10 cellular contexts compared by ENCODE assay signal in genomic region chr3:49198611-49199230, GRCh38. TPM values are rescaled to one million over a fixed set of nuclear protein-coding genes. Genes with fewer than 3 reads are reported as not detected.
DNase-seq lines count a peak whose midpoint lies in the region; ATAC-seq and TF ChIP-seq lines count a peak whose summit lies in the region.
"Had no signal": no experiment of that assay in that cellular context is flagged by ENCODE, and none has a peak within 500 bp of the region (broad histone marks: within the 10 kb centered on the region; RNA-seq: fewer than 3 reads in every experiment).

No MANE protein-coding gene starts in this region.

- peak overlapping the region; percentile 21; the same call in 1 of the 2 replicates for H3K27ac ChIP-seq in IMR-90 (ENCODE audit: insufficient read depth, low read length)
- H3K27ac ChIP-seq in mesenchymal stem cell (ENCODE audit: low read length, poor library complexity, severe bottlenecking): no peak overlapping the region
- H3K27ac ChIP-seq in testis: peak overlapping the region; percentile 76 to 84

- ATAC-seq in IMR-90 (ENCODE audit: low read depth) (no peak), GM21515 (IDR thresholded peaks at IDR 0.05; ENCODE audit: unreplicated experiment) (no peak)

- H3K27me3 ChIP-seq in IMR-90 (ENCODE audit: control insufficient read depth, insufficient read depth, low read length) (peaks cover 1% of the 10 kb centered on the region; the same call in 1 of the 2 replicates), mesenchymal stem cell (ENCODE audit: control insufficient read depth in 1 of 2, insufficient read depth in 1 of 2, low read length in 2 of 2) (no peaks in the 10 kb centered on the region), testis (no peaks in the 10 kb centered on the region)

- H4K8ac ChIP-seq in IMR-90 (ENCODE audit: low read depth in 2 of 2, low read length in 2 of 2) (peak overlapping the region in 1 of 2 experiments; percentile 74; a peak in 3 of 4 replicates), mesenchymal stem cell (ENCODE audit: low read length) (no peak overlapping the region)

- H2BK120ac ChIP-seq in IMR-90 (ENCODE audit: low read depth, low read length): 0 out of 2 replicates have a peak overlapping the region, but pooled peaks have one; percentile 4
- H2BK120ac ChIP-seq in mesenchymal stem cell (ENCODE audit: low read depth, low read length): no peak overlapping the region

- dilution Hi-C loops in IMR-90 (cut with HindIII; ENCODE audit: low sequenced_read_pairs, unreplicated experiment): no loop called here

- in situ Hi-C loops in IMR-90 (cut with MboI; ENCODE audit: low sequenced_read_pairs): no loop called here

- H2BK20ac ChIP-seq in IMR-90 (ENCODE audit: low read depth, low read length): no peak overlapping the region

- POLR2A ChIA-PET in IMR-90 (lab: Charles Lee; ENCODE audit: unreplicated experiment): no interaction called here

- H2BK15ac ChIP-seq in IMR-90 (ENCODE audit: low read depth, low read length) (no peak overlapping the region), mesenchymal stem cell (ENCODE audit: low read depth, poor library complexity, severe bottlenecking) (no peak overlapping the region)

- no peak overlapping the region for H3K4me3 ChIP-seq in IMR-90 (ENCODE audit: insufficient read depth, low read depth, low read length)
- H3K4me3 ChIP-seq in choroid plexus epithelial cell (ENCODE audit: low read depth, low read length): peak overlapping the region; percentile 58
- peak overlapping the region in 1 of 2 experiments; percentile 88 for H3K4me3 ChIP-seq in mesenchymal stem cell (ENCODE audit: insufficient read depth in 1 of 2, low read depth in 1 of 2, low read length in 2 of 2)
- H3K4me3 ChIP-seq in testis: peak overlapping the region; percentile 57 to 63

- no peaks in the 10 kb centered on the region for H3K9me3 ChIP-seq in IMR-90 (ENCODE audit: control insufficient read depth, insufficient read depth, low read length)
- H3K9me3 ChIP-seq in mesenchymal stem cell (ENCODE audit: control insufficient read depth, low read length): no peaks in the 10 kb centered on the region
- H3K9me3 ChIP-seq in testis: no peaks in the 10 kb centered on the region

- DNase-seq in IMR-90 (no peak), choroid plexus epithelial cell (ENCODE audit: low read depth) (no peak), mesenchymal stem cell (no peak), testis (no peak), NAMALWA (ENCODE audit: low spot score) (no peak), germinal center (ENCODE audit: low spot score) (no peak), NCI-H146 (lab: John Stamatoyannopoulos, UW) (no peak)
- DNase-seq: NCI-H1436 treated with DMSO at 0.1 percent for 48 hours, NCI-H526 treated with DMSO at 0.1 percent for 48 hours had no signal

- H2AFZ ChIP-seq in IMR-90 (replicated peaks; ENCODE audit: low read length, poor library complexity): peak overlapping the region; percentile 90
- H2AFZ ChIP-seq in mesenchymal stem cell (ENCODE audit: low read depth, low read length): no peak overlapping the region

- H3K4me1 ChIP-seq in IMR-90 (ENCODE audit: control insufficient read depth, insufficient read depth, low read length) (no peaks in the 10 kb centered on the region), mesenchymal stem cell (ENCODE audit: control insufficient read depth, insufficient read depth, low read depth, low read length) (no peaks in the 10 kb centered on the region), testis (peaks cover 3% of the 10 kb centered on the region)

- H3K23ac ChIP-seq in IMR-90 (ENCODE audit: low read depth, low read length) (no peak overlapping the region), mesenchymal stem cell (ENCODE audit: low read length in 2 of 2) (no peak overlapping the region)

- H2BK5ac ChIP-seq in IMR-90 (ENCODE audit: low read depth, low read length, poor library complexity, severe bottlenecking) (peak overlapping the region; percentile 48), mesenchymal stem cell (ENCODE audit: low read depth, low read length, poor library complexity, severe bottlenecking) (no peak overlapping the region)

- no peak for TF ChIP-seq CTCF in IMR-90 (conservative IDR thresholded peaks at IDR 0.05; ENCODE audit: low read depth, low read length)
- TF ChIP-seq CTCF in choroid plexus epithelial cell (conservative IDR thresholded peaks at IDR 0.05; ENCODE audit: low read depth, low read length): no peak
- TF ChIP-seq CTCF in testis (IDR thresholded peaks at IDR 0.05): no peak

- 82% methylated on average over 17 of the region's 24 CpGs; no CpG with 5 or more reads in 1 of the 2 experiments for WGBS in IMR-90 (ENCODE audit: extremely low coverage in 2 of 2, insufficient read length in 1 of 2), 2 experiments
- 95% methylated on average over 24 of the region's 24 CpGs for WGBS in mesenchymal stem cell
- WGBS in testis, 2 donors: 49 to 76% methylated on average over 13 to 24 of the region's 24 CpGs

- H4K91ac ChIP-seq in IMR-90 (ENCODE audit: insufficient read depth, low read depth, low read length): peak overlapping the region; percentile 12; the same call in 1 of the 2 replicates
- H4K91ac ChIP-seq in mesenchymal stem cell (ENCODE audit: low read length): peak overlapping the region; percentile 50

- no peaks in the 10 kb centered on the region for H4K20me1 ChIP-seq in IMR-90 (ENCODE audit: insufficient read depth, low read length)

- no peak overlapping the region; the same call in 1 of the 2 replicates for H3K56ac ChIP-seq in IMR-90 (ENCODE audit: extremely low read depth, insufficient read depth, low read length)

- H2AK5ac ChIP-seq in IMR-90 (ENCODE audit: low read depth, low read length): peak overlapping the region; percentile 39; the same call in 1 of the 2 replicates
- no peak overlapping the region for H2AK5ac ChIP-seq in mesenchymal stem cell (ENCODE audit: low read length, severe bottlenecking)

- H3K4ac ChIP-seq in IMR-90 (ENCODE audit: low read depth, low read length): peak overlapping the region; percentile 75
- H3K4ac ChIP-seq in mesenchymal stem cell (ENCODE audit: low read depth in 1 of 2, low read length in 2 of 2): no peak overlapping the region

- H2BK12ac ChIP-seq in mesenchymal stem cell (ENCODE audit: low read length in 2 of 2): no peak overlapping the region

- H3K9me1 ChIP-seq in IMR-90 (ENCODE audit: insufficient read depth, low read length): no peaks in the 10 kb centered on the region

- no TSS peak for BruUV-seq in IMR-90 (replicated peaks; lab: Mats Ljungman, UMichigan)

- no peak for TF ChIP-seq RAD21 in IMR-90 (IDR thresholded peaks at IDR 0.05; ENCODE audit: low read length)

- intact Hi-C loops in IMR-90 (cut with micrococcal nuclease) (no loop called here), testis (cut with DNase I; ENCODE audit: low total_unique reads) (no loop called here)

- no peak overlapping the region for H2AK9ac ChIP-seq in IMR-90 (replicated peaks; ENCODE audit: low read depth, low read length, poor library complexity)

- H3K9ac ChIP-seq in IMR-90 (ENCODE audit: low read depth, low read length) (no peak overlapping the region), mesenchymal stem cell (ENCODE audit: low read length) (peak overlapping the region; percentile 54)

- H4K5ac ChIP-seq in IMR-90 (ENCODE audit: low read depth, low read length): no peak overlapping the region

- H3K18ac ChIP-seq in IMR-90 (ENCODE audit: low read depth, low read length): no peak overlapping the region
- no peak overlapping the region for H3K18ac ChIP-seq in mesenchymal stem cell (ENCODE audit: low read depth in 1 of 2, low read length in 2 of 2)

- H3K4me2 ChIP-seq in IMR-90 (ENCODE audit: low read depth, low read length) (no peak overlapping the region), mesenchymal stem cell (ENCODE audit: low read length, poor library complexity, severe bottlenecking) (no peak overlapping the region)

- H3K14ac ChIP-seq in IMR-90 (replicated peaks; ENCODE audit: low read depth, low read length) (no peak overlapping the region), mesenchymal stem cell (ENCODE audit: low read length in 2 of 2) (no peak overlapping the region)

- CTCF ChIA-PET in IMR-90 (lab: Yijun Ruan, JAX): no interaction called here

- no peak for TF ChIP-seq POLR2A in IMR-90 (IDR thresholded peaks at IDR 0.05; ENCODE audit: low read depth, low read length)
- TF ChIP-seq POLR2A in testis (IDR thresholded peaks at IDR 0.05): no peak

- no peaks in the 10 kb centered on the region for H3K36me3 ChIP-seq in IMR-90 (ENCODE audit: control insufficient read depth, insufficient read depth, low read length)
- H3K36me3 ChIP-seq in mesenchymal stem cell (ENCODE audit: control insufficient read depth in 1 of 2, insufficient read depth in 2 of 2, low read depth in 1 of 2, low read length in 2 of 2): no peaks in the 10 kb centered on the region
- H3K36me3 ChIP-seq in testis (ENCODE audit: low read depth, missing control alignments): no peaks in the 10 kb centered on the region

- H3K79me1 ChIP-seq in IMR-90 (ENCODE audit: low read depth in 1 of 2, low read length in 2 of 2) (no peaks in the 10 kb centered on the region), mesenchymal stem cell (replicated peaks; ENCODE audit: low read length, poor library complexity, severe bottlenecking) (no peaks in the 10 kb centered on the region)

TF ChIP-seq in IMR-90, 13 proteins besides CTCF, POLR2A, EP300 and RAD21 (continues in another document):
- TF ChIP-seq USF2 (IDR thresholded peaks at IDR 0.05; ENCODE audit: low read depth, low read length) (no peak), RFX5 (IDR thresholded peaks at IDR 0.05; ENCODE audit: low read depth, low read length) (no peak)

RNA-seq across cellular contexts. Expression of gene KLHDC8B, which starts 27.3 kb away (rescaled TPM):
- total RNA-seq in IMR-90 (2012; rRNA removed): 16.1 and 16.5 TPM in 2 replicates
- polyA plus RNA-seq in IMR-90 (2012; rRNA removed): 16.3 and 17.4 TPM in 2 replicates
- polyA plus RNA-seq in IMR-90 (2012; cell fraction: cytosol; rRNA removed): 18.0 and 20.1 TPM in 2 replicates
- polyA plus RNA-seq in IMR-90 (2012; cell fraction: nucleus; rRNA removed; ENCODE audit: low replicate concordance): 33.2 and 39.4 TPM in 2 replicates
- polyA plus RNA-seq in mesenchymal stem cell (2013, experiment 1 of 2): 20.6 TPM
- 21.5 TPM for polyA plus RNA-seq in mesenchymal stem cell (2013, experiment 2 of 2)
- total RNA-seq in testis: 10 to 100 TPM; 56.6 to 78.2 TPM
- polyA plus RNA-seq in testis (ENCODE audit: insufficient read depth, low read depth, low replicate concordance): 55.8 TPM

RNA-seq across cellular contexts. Expression of gene CCDC71, which starts 32.6 kb away (rescaled TPM):
- total RNA-seq in IMR-90 (2012; rRNA removed): 28.3 and 29.4 TPM in 2 replicates
- polyA plus RNA-seq in IMR-90 (2012; rRNA removed): 35.9 and 38.6 TPM in 2 replicates
- polyA plus RNA-seq in IMR-90 (2012; cell fraction: cytosol; rRNA removed): 30.2 and 39.2 TPM in 2 replicates
- 15.4 and 25.4 TPM in 2 replicates for polyA plus RNA-seq in IMR-90 (2012; cell fraction: nucleus; rRNA removed; ENCODE audit: low replicate concordance)
- polyA plus RNA-seq in mesenchymal stem cell (2013, experiment 1 of 2): 16.8 TPM
- 17.0 TPM for polyA plus RNA-seq in mesenchymal stem cell (2013, experiment 2 of 2)
- 10 to 100 TPM; 34.3 to 55.0 TPM for total RNA-seq in testis
- 27.6 TPM for polyA plus RNA-seq in testis (ENCODE audit: insufficient read depth, low read depth, low replicate concordance)
